ENCODE assay signal across 16 cellular contexts in the genomic region with DNA sequence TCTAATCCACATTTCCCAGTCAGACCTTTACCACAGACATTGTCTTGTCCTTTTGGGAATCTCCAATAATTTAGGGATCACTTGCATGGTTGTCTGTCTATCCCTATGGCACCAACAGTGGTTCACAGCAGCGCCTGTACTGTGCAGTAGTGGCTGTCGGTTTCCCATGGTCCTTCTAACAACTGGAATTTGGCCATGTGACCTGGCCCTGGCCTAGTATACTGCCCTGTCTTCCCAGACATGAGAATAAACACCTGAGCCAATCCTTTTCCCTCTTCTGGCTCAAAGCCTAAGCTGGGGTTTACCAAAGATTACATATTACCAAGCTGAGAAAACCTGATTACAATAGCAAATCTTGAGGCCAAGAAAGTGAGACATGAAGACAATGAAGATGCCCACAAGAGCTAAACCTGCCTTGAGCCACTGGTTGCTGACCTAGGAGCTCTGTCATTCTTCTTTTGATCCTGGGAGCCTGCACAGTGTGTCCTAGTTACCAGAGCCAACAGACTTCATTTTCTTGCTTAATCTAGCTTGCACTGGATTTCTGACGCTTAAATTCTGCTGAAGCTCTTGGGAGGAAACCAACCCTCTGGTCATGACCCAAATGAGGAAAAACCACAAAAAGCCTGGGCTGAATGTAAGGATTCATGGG.
DNase-seq lines count a peak whose midpoint lies in the region; ATAC-seq, FAIRE-seq and TF ChIP-seq lines count a peak whose summit lies in the region.
"Had no signal": no experiment of that assay in that cellular context is flagged by ENCODE, and none has a peak within 500 bp of the region (broad histone marks: within the 10 kb centered on the region; RNA-seq: fewer than 3 reads in every experiment).

No MANE protein-coding gene starts in this region.

- no peaks in the 10 kb centered on the region for H3K36me3 ChIP-seq in brain microvascular endothelial cell (replicated peaks)
- H3K36me3 ChIP-seq: BE2C had no signal

- H3K27ac ChIP-seq in cingulate gyrus (ENCODE audit: low read depth, low read length), result peak overlapping the region; percentile 69
- H3K27ac ChIP-seq in substantia nigra (ENCODE audit: low read depth, low read length, poor library complexity, severe bottlenecking), result peak overlapping the region; percentile 28
- H3K27ac ChIP-seq in brain microvascular endothelial cell, result no peak overlapping the region
- H3K27ac ChIP-seq: HL-60 had no signal

- no peak for TF ChIP-seq POLR2A in H54 (IDR thresholded peaks at IDR 0.05; ENCODE audit: low read depth, low read length)

- in situ Hi-C loops in brain microvascular endothelial cell (cut with HindIII; ENCODE audit: low pct_ligation_motif_present, low sequenced_read_pairs), result no loop called here

- TF ChIP-seq CTCF in brain microvascular endothelial cell (IDR thresholded peaks at IDR 0.05; ENCODE audit: low read depth, low read length, missing control alignments), result no peak

- peak; percentile 85 for ATAC-seq in left ventricle myocardium superior
- ATAC-seq: stimulated activated naive CD8-positive, alpha-beta T cell treated with anti-CD3 and anti-CD28 coated beads, Interleukin-15, amount 100 ng/mL, for 72 hours had no signal

- H3K27me3 ChIP-seq in brain microvascular endothelial cell (replicated peaks), result no peaks in the 10 kb centered on the region
- H3K27me3 ChIP-seq: BE2C had no signal

- intact Hi-C loops in left ventricle myocardium superior (cut with micrococcal nuclease), result no loop called here

- DNase-seq in LHCN-M2 (ENCODE audit: low read depth) (peak; percentile 15), left ventricle myocardium superior (no peak), substantia nigra (lab: John Stamatoyannopoulos, UW) (peak in 3 of 49 donors; percentile 5 to 12 (median 9)), RKO (ENCODE audit: low spot score) (no peak), NCI-H1930 (lab: John Stamatoyannopoulos, UW) (no peak), brain microvascular endothelial cell (no peak), H54 (ENCODE audit: insufficient read length, low spot score) (no peak)
- DNase-seq: BE2C; DMS79 treated with DMSO at 0.1 percent for 48 hours; erythroblast; Karpas-422; NCI-H1436 treated with DMSO at 0.1 percent for 48 hours; stimulated activated naive CD8-positive, alpha-beta T cell treated with anti-CD3 and anti-CD28 coated beads, Interleukin-15, amount 100 ng/mL, for 72 hours; SW 1271 had no signal

- H3K4me3 ChIP-seq in brain microvascular endothelial cell (ENCODE audit: low read depth, low read length), result no peak overlapping the region

- no peak for FAIRE-seq in H54 (lab: Jason Lieb, UNC)
